Comparison of ENCODE assay signal across 10 cellular contexts in genomic region chr1:166170075-166170474, GRCh38. TPM values are rescaled to one million over a fixed set of nuclear protein-coding genes. Genes with fewer than 3 reads are reported as not detected.
DNase-seq lines count a peak whose midpoint lies in the region; ATAC-seq and TF ChIP-seq lines count a peak whose summit lies in the region.
"Had no signal": no experiment of that assay in that cellular context is flagged by ENCODE, and none has a peak within 500 bp of the region (broad histone marks: within the 10 kb centered on the region; RNA-seq: fewer than 3 reads in every experiment).

No MANE protein-coding gene starts in this region.

- no peaks in the 10 kb centered on the region for H3K36me3 ChIP-seq in A673 (ENCODE audit: insufficient read depth, low read length, poor library complexity, severe bottlenecking)
- no peaks in the 10 kb centered on the region for H3K36me3 ChIP-seq in BE2C

- no peak overlapping the region for H3K4me3 ChIP-seq in A673 (ENCODE audit: low read depth, low read length, poor library complexity, severe bottlenecking)
- H3K4me3 ChIP-seq in BE2C (ENCODE audit: low read depth, low read length): no peak overlapping the region

- no peaks in the 10 kb centered on the region for H3K9me3 Mint-ChIP-seq in T-helper 1 cell treated with Interleukin-12 subunit alpha and Interleukin-12 subunit beta and Interleukin-4 antibody, amounts not matched to agents 30 μg/mL and 1 μg/mL, for 36 hours
- H3K9me3 Mint-ChIP-seq: nephron had no signal

- intact Hi-C loops in A673 (cut with micrococcal nuclease; ENCODE audit: unreplicated experiment): no loop called here

- CTCF ChIA-PET in A673 (lab: Charles Lee): no interaction called here

- H3K4me1 Mint-ChIP-seq in T-helper 1 cell treated with Interleukin-12 subunit alpha and Interleukin-12 subunit beta and Interleukin-4 antibody, amounts not matched to agents 30 μg/mL and 1 μg/mL, for 36 hours (ENCODE audit: low read depth): peaks cover 19% of the 10 kb centered on the region

- no TSS peak for BruUV-seq in A673 (replicated peaks; lab: Mats Ljungman, UMichigan)

- DNase-seq in A673 (ENCODE audit: low spot score) (no peak), BE2C (no peak), occipital lobe (lab: John Stamatoyannopoulos, UW) (no peak)
- DNase-seq in activated effector memory CD4-positive, alpha-beta T cell treated with anti-CD3 and anti-CD28 coated beads, Interleukin-2, amount 50 U/mL, for 16 hours: no peak

- ATAC-seq in GM18517 (IDR thresholded peaks at IDR 0.05; ENCODE audit: unreplicated experiment) (peak; percentile 74), GM19467 (IDR thresholded peaks at IDR 0.05; ENCODE audit: unreplicated experiment) (peak; percentile 40), HG02943 (IDR thresholded peaks at IDR 0.05; ENCODE audit: low read depth, unreplicated experiment) (peak; percentile 45)

- H3K4me3 Mint-ChIP-seq in T-helper 1 cell treated with Interleukin-12 subunit alpha and Interleukin-12 subunit beta and Interleukin-4 antibody, amounts not matched to agents 30 μg/mL and 1 μg/mL, for 36 hours: no peak overlapping the region

- H3K9me3 ChIP-seq in A673 (ENCODE audit: low read depth, low read length, poor library complexity, severe bottlenecking) (no peaks in the 10 kb centered on the region), BE2C (no peaks in the 10 kb centered on the region)

- H3K4me1 ChIP-seq in A673 (ENCODE audit: insufficient read depth, low read length, poor library complexity, severe bottlenecking) (peaks cover 8% of the 10 kb centered on the region), BE2C (no peaks in the 10 kb centered on the region; the same call in 1 of the 2 replicates)

- H3K27me3 ChIP-seq in A673 (replicated peaks; ENCODE audit: insufficient read depth, low read depth, low read length, poor library complexity): peaks cover 34% of the 10 kb centered on the region
- peaks cover 17% of the 10 kb centered on the region for H3K27me3 ChIP-seq in BE2C

- H3K27ac Mint-ChIP-seq in T-helper 1 cell treated with Interleukin-12 subunit alpha and Interleukin-12 subunit beta and Interleukin-4 antibody, amounts not matched to agents 30 μg/mL and 1 μg/mL, for 36 hours: peak overlapping the region; percentile 37
- H3K27ac Mint-ChIP-seq: nephron had no signal

- no peaks in the 10 kb centered on the region for H3K36me3 Mint-ChIP-seq in T-helper 1 cell treated with Interleukin-12 subunit alpha and Interleukin-12 subunit beta and Interleukin-4 antibody, amounts not matched to agents 30 μg/mL and 1 μg/mL, for 36 hours (ENCODE audit: low read depth)

- TF ChIP-seq CTCF in A673 (conservative IDR thresholded peaks at IDR 0.05; ENCODE audit: low read depth, low read length) (no peak), BE2C (IDR thresholded peaks at IDR 0.05; ENCODE audit: low read depth, low read length) (no peak)

- POLR2A ChIA-PET in A673 (lab: Charles Lee; ENCODE audit: low non-redundant PET): no interaction called here

- H3K27me3 Mint-ChIP-seq in T-helper 1 cell treated with Interleukin-12 subunit alpha and Interleukin-12 subunit beta and Interleukin-4 antibody, amounts not matched to agents 30 μg/mL and 1 μg/mL, for 36 hours (ENCODE audit: low read depth): peaks cover 30% of the 10 kb centered on the region

- H3K27ac ChIP-seq in A673 (ENCODE audit: low read depth, low read length, poor library complexity, severe bottlenecking): no peak overlapping the region
- H3K27ac ChIP-seq: VCaP had no signal

RNA-seq across cellular contexts. Expression of gene FAM78B, which starts 3.3 kb away (rescaled TPM):
- 0.24 and 0.50 TPM in 2 replicates for total RNA-seq in A673 (2021)
- polyA plus RNA-seq in BE2C (2012; ENCODE audit: insufficient read depth, insufficient read length, low read depth): 9.1 TPM
- total RNA-seq in occipital lobe: 5.1 TPM
